ENCODE assay signal across 17 cellular contexts in the genomic region with DNA sequence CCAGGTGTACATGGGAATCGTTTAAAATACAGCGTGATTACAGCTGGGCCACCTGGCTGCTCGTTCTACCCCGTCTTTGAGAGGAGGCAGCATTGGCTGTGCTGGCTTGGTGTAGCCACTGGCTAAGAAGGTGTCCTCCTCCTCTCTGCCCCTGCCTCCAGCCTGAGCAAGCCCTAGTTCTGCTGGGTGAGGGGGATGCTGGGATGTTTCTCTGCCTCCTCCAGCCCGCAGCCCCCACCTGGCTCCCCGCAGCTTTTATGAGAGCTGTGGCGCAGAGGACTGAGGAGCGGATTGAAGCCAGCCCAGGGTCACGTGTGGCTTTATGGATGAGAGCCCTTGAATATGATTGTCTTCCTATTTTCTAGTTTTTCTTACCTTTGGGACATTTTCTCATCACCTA.
"Had no signal": no experiment of that assay in that cellular context is flagged by ENCODE, and none has a peak within 500 bp of the region (broad histone marks: within the 10 kb centered on the region; RNA-seq: fewer than 3 reads in every experiment).

No MANE protein-coding gene starts in this region.

- ATAC-seq: left lung; stimulated activated naive CD8-positive, alpha-beta T cell treated with anti-CD3 and anti-CD28 coated beads, Interleukin-15, amount 100 ng/mL, for 72 hours had no signal

- H3K27me3 ChIP-seq: left lung, right atrium auricular region, upper lobe of left lung had no signal

- DNase-seq: activated B cell treated with CpG ODN at 0.5 μM for 24 hours; activated CD4-positive, alpha-beta memory T cell treated with anti-CD3 and anti-CD28 coated beads for 36 hours; activated CD4-positive, alpha-beta T cell treated with anti-CD3 and anti-CD28 coated beads for 4 hours; activated T-cell treated with anti-CD3 and anti-CD28 coated beads for 4 hours; effector CD4-positive, alpha-beta T cell; kidney; left lung; nephron progenitor cell; stimulated activated CD4-positive, alpha-beta T cell treated with anti-CD3 and anti-CD28 coated beads, Interleukin-15, amount 100 ng/mL, for 24 hours; stimulated activated CD4-positive, alpha-beta T cell treated with anti-CD3 and anti-CD28 coated beads, Interleukin-2, amount 100 ng/mL, for 48 hours; stimulated activated naive CD8-positive, alpha-beta T cell treated with anti-CD3 and anti-CD28 coated beads, Interleukin-15, amount 100 ng/mL, for 72 hours; upper lobe of left lung had no signal

- FAIRE-seq: bronchial epithelial cell, frontal cortex, kidney had no signal

- H3K27ac ChIP-seq: left lung, prostate gland, right atrium auricular region, skin epidermis, upper lobe of left lung had no signal

- H3K36me3 ChIP-seq: left lung, prostate gland, right atrium auricular region, upper lobe of left lung had no signal

- H3K9me3 ChIP-seq: left lung, prostate gland, right atrium auricular region, upper lobe of left lung had no signal

- H3K4me3 ChIP-seq: left lung, prostate gland, right atrium auricular region, skin epidermis, upper lobe of left lung had no signal
